In the genomic region with DNA sequence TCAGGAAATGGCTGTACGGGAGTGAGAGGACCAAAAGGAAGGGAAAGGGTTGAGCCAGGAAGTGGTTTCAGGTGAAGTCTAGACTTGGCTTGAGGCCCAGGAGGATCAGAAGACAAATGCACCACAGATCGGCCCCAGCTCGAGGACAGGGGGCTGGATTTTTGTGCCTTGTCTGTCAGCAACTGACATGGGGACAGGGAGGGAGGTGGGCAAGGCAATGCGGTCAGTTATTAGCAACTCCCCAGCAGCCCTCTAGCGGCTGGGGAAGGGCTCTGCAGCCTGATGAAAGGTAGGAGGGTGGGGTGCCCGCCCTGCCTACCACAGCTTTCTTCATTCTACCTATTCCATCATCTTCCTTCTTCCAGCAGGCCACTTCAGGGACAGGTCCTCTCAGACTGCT, we compare ENCODE assay signal across 10 cellular contexts. TPM values are rescaled to one million over a fixed set of nuclear protein-coding genes. Genes with fewer than 3 reads are reported as not detected.
DNase-seq lines count a peak whose midpoint lies in the region; ATAC-seq, FAIRE-seq and TF ChIP-seq lines count a peak whose summit lies in the region.
"Had no signal": no experiment of that assay in that cellular context is flagged by ENCODE, and none has a peak within 500 bp of the region (broad histone marks: within the 10 kb centered on the region; RNA-seq: fewer than 3 reads in every experiment).

No MANE protein-coding gene starts in this region.

- H3K27me3 ChIP-seq in CD8-positive, alpha-beta T cell (ENCODE audit: insufficient read depth, low read length), result no peaks in the 10 kb centered on the region
- H3K27me3 ChIP-seq in Panc1 (ENCODE audit: control insufficient read depth, insufficient read depth, low read length) (no peaks in the 10 kb centered on the region), endocrine pancreas (ENCODE audit: control insufficient read depth, insufficient read depth, low read length) (no peaks in the 10 kb centered on the region)
- no peaks in the 10 kb centered on the region for H3K27me3 ChIP-seq in CD8-positive, alpha-beta memory T cell (ENCODE audit: insufficient read depth, low read length, poor library complexity, severe bottlenecking)

- no peak for TF ChIP-seq CTCF in CD8-positive, alpha-beta T cell (IDR thresholded peaks at IDR 0.05)
- TF ChIP-seq CTCF in Panc1 (IDR thresholded peaks at IDR 0.05), result peak; percentile 85
- TF ChIP-seq CTCF in neural crest cell (conservative IDR thresholded peaks at IDR 0.05), result peak; percentile 75

- H3K4me3 ChIP-seq in CD8-positive, alpha-beta T cell (ENCODE audit: low read depth, low read length), result no peak overlapping the region
- no peak overlapping the region for H3K4me3 ChIP-seq in Panc1 (ENCODE audit: low read depth in 2 of 2, low read length in 2 of 2)
- H3K4me3 ChIP-seq in endocrine pancreas (ENCODE audit: control insufficient read depth, insufficient read depth, low read length), result peak overlapping the region; percentile 47
- no peak overlapping the region for H3K4me3 ChIP-seq in CD8-positive, alpha-beta memory T cell (ENCODE audit: low read length)

- in situ Hi-C loops in Panc1 (cut with HindIII; ENCODE audit: low pct_unique_long_range_greater_than_20kb, low sequenced_read_pairs), result no loop called here

- intact Hi-C loops in CD8-positive, alpha-beta T cell (cut with DNase I, micrococcal nuclease), result loop anchor here in 1 of 2 experiments (5.0 kb wide), 1 partner anchor 187 kb away; no protein-coding TSS in a partner anchor
- intact Hi-C loops in Panc1 (cut with micrococcal nuclease; ENCODE audit: unreplicated experiment), result loop anchor here (2.0 to 10.0 kb wide), 3 partner anchors 189 to 325 kb away; no protein-coding TSS in a partner anchor

- no TSS peak for BruUV-seq in Panc1 (replicated peaks; lab: Mats Ljungman, UMichigan)

- DNase-seq in CD8-positive, alpha-beta T cell, result no peak
- no peak for DNase-seq in GM18507 (ENCODE audit: extremely low spot score, insufficient read length, low read depth)
- no peak for DNase-seq in Panc1 (ENCODE audit: low read depth, low spot score)
- DNase-seq in neural crest cell (ENCODE audit: low read depth, low spot score), result no peak
- DNase-seq in CD8-positive, alpha-beta memory T cell, result no peak
- no peak for DNase-seq in RCC 7860 (ENCODE audit: low spot score)

- H3K4me3 Mint-ChIP-seq in CD8-positive, alpha-beta T cell, result no peak overlapping the region
- no peak overlapping the region for H3K4me3 Mint-ChIP-seq in neural crest cell
- H3K4me3 Mint-ChIP-seq in CD8-positive, alpha-beta memory T cell, result no peak overlapping the region

- no peak overlapping the region for H3K27ac ChIP-seq in CD8-positive, alpha-beta T cell (ENCODE audit: low read depth, low read length)
- no peak overlapping the region; the same call in 1 of the 2 replicates for H3K27ac ChIP-seq in Panc1 (ENCODE audit: low read length)
- H3K27ac ChIP-seq in CD8-positive, alpha-beta memory T cell (ENCODE audit: low read depth, low read length), result no peak overlapping the region

- POLR2A ChIA-PET in CD8-positive, alpha-beta T cell (lab: Charles Lee), result no interaction called here
- POLR2A ChIA-PET in Panc1 (lab: Charles Lee), result no interaction called here
- POLR2A ChIA-PET in CD8-positive, alpha-beta memory T cell (lab: Charles Lee), result no interaction called here

- no peak overlapping the region for H3K9ac ChIP-seq in endocrine pancreas (ENCODE audit: control insufficient read depth, insufficient read depth, low read length)

- no peaks in the 10 kb centered on the region for H3K9me3 Mint-ChIP-seq in CD8-positive, alpha-beta T cell
- H3K9me3 Mint-ChIP-seq in neural crest cell, result no peaks in the 10 kb centered on the region
- peaks cover 0 to 2% (median 0%) of the 10 kb centered on the region in 5 donors for H3K9me3 Mint-ChIP-seq in CD8-positive, alpha-beta memory T cell

- H3K36me3 ChIP-seq in CD8-positive, alpha-beta T cell (ENCODE audit: insufficient read depth, low read length), result no peaks in the 10 kb centered on the region
- H3K36me3 ChIP-seq in Panc1 (ENCODE audit: control insufficient read depth, insufficient read depth, low read length) (no peaks in the 10 kb centered on the region), endocrine pancreas (ENCODE audit: control insufficient read depth, insufficient read depth, low read length) (no peaks in the 10 kb centered on the region)
- H3K36me3 ChIP-seq in CD8-positive, alpha-beta memory T cell (ENCODE audit: insufficient read depth, low read length), result no peaks in the 10 kb centered on the region

- no peaks in the 10 kb centered on the region for H3K27me3 Mint-ChIP-seq in CD8-positive, alpha-beta T cell (ENCODE audit: low read depth)
- peaks cover 15% of the 10 kb centered on the region for H3K27me3 Mint-ChIP-seq in neural crest cell (ENCODE audit: low read depth)
- peaks cover 1 to 20% of the 10 kb centered on the region in 2 donors for H3K27me3 Mint-ChIP-seq in CD8-positive, alpha-beta memory T cell

- FAIRE-seq in GM18507 (lab: Jason Lieb, UNC), result peak; percentile 62
- no peak for FAIRE-seq in RCC 7860 (lab: Jason Lieb, UNC)
- FAIRE-seq: TTC549 had no signal

- peak overlapping the region; percentile 19 for H3K27ac Mint-ChIP-seq in CD8-positive, alpha-beta T cell
- no peak overlapping the region for H3K27ac Mint-ChIP-seq in neural crest cell (ENCODE audit: unreplicated experiment)
- no peak overlapping the region for H3K27ac Mint-ChIP-seq in CD8-positive, alpha-beta memory T cell

- peaks cover 14% of the 10 kb centered on the region for H3K4me1 ChIP-seq in CD8-positive, alpha-beta T cell (ENCODE audit: insufficient read depth, low read length)
- H3K4me1 ChIP-seq in Panc1 (ENCODE audit: control insufficient read depth, insufficient read depth, low read length) (no peaks in the 10 kb centered on the region; the same call in 1 of the 2 replicates), endocrine pancreas (ENCODE audit: control insufficient read depth, insufficient read depth, low read length) (no peaks in the 10 kb centered on the region)
- peaks cover 9% of the 10 kb centered on the region for H3K4me1 ChIP-seq in CD8-positive, alpha-beta memory T cell (ENCODE audit: insufficient read depth, low read length)

- peaks cover 14% of the 10 kb centered on the region for H3K4me1 Mint-ChIP-seq in CD8-positive, alpha-beta T cell (ENCODE audit: low read depth)
- H3K4me1 Mint-ChIP-seq in neural crest cell, result no peaks in the 10 kb centered on the region
- peaks cover 3 to 6% (median 4%) of the 10 kb centered on the region in 3 donors for H3K4me1 Mint-ChIP-seq in CD8-positive, alpha-beta memory T cell

- CTCF ChIA-PET in CD8-positive, alpha-beta T cell (lab: Charles Lee), result interaction anchor here (0.9 kb wide), 1 partner anchor 23 kb away, joined by 3 read pairs; no protein-coding TSS in a partner anchor
- CTCF ChIA-PET in Panc1 (lab: Charles Lee), result no interaction called here
- CTCF ChIA-PET in CD8-positive, alpha-beta memory T cell (lab: Charles Lee), result no interaction called here

- ATAC-seq in CD8-positive, alpha-beta T cell, result no peak
- ATAC-seq in HG02973 (IDR thresholded peaks at IDR 0.05; ENCODE audit: unreplicated experiment) (peak; percentile 75), Panc1 (peak; percentile 86)

- H3K9me3 ChIP-seq in CD8-positive, alpha-beta T cell (ENCODE audit: low read length), result no peaks in the 10 kb centered on the region
- no peaks in the 10 kb centered on the region for H3K9me3 ChIP-seq in Panc1 (ENCODE audit: control insufficient read depth, insufficient read depth, low read depth, low read length)
- H3K9me3 ChIP-seq in endocrine pancreas (ENCODE audit: control insufficient read depth, low read length), result no peaks in the 10 kb centered on the region
- H3K9me3 ChIP-seq in CD8-positive, alpha-beta memory T cell (ENCODE audit: low read length), result no peaks in the 10 kb centered on the region

- H3K36me3 Mint-ChIP-seq in CD8-positive, alpha-beta T cell, result no peaks in the 10 kb centered on the region
- no peaks in the 10 kb centered on the region for H3K36me3 Mint-ChIP-seq in neural crest cell (ENCODE audit: low read depth)
- no peaks in the 10 kb centered on the region for H3K36me3 Mint-ChIP-seq in CD8-positive, alpha-beta memory T cell

RNA-seq across cellular contexts. Expression of a gene that starts 50.0 kb away (rescaled TPM):
- not detected for total RNA-seq in CD8-positive, alpha-beta T cell
- total RNA-seq in Panc1 (2021; ENCODE audit: unreplicated experiment), result not detected
- polyA plus RNA-seq in Panc1 (2012; ENCODE audit: insufficient read length), result not detected
- total RNA-seq in neural crest cell, result 0.25 and 0.47 TPM in 2 replicates
- under 1 TPM in 1 of 2 experiments, not detected in 1; 0.20 TPM for total RNA-seq in CD8-positive, alpha-beta memory T cell
- polyA plus RNA-seq in CD8-positive, alpha-beta memory T cell, result not detected
- total RNA-seq: pulmonary artery endothelial cell had no signal
